Comparison of ENCODE assay signal across 28 cellular contexts in genomic region chr7:571096-572012, GRCh38.
"Had no signal": no experiment of that assay in that cellular context is flagged by ENCODE, and none has a peak within 500 bp of the region (broad histone marks: within the 10 kb centered on the region; RNA-seq: fewer than 3 reads in every experiment).

No MANE protein-coding gene starts in this region.

- ATAC-seq: esophagus mucosa; heart left ventricle; left lung; pancreas; stimulated activated memory B cell treated with anti-CD40 and anti-IgM and Interleukin-4, amounts not matched to agents 10 μg/mL and 1 μg/mL and 100 μg/mL, for 72 hours; upper lobe of right lung had no signal

- H3K4me3 Mint-ChIP-seq: activated naive CD8-positive, alpha-beta T cell; central memory CD8-positive, alpha-beta T cell; dendritic cell treated with granulocyte-macrophage colony-stimulating factor and Interleukin-4, amounts not matched to agents 40 ng/mL and 50 ng/mL, for 4 days; endodermal cell; immature natural killer cell; stimulated activated memory B cell treated with anti-CD40 and anti-IgM and Interleukin-4, amounts not matched to agents 10 μg/mL and 1 μg/mL and 100 μg/mL, for 72 hours had no signal

- H3K9me3 ChIP-seq: heart left ventricle, left lung, pancreas, prostate gland, suprapubic skin, tibial artery, upper lobe of right lung had no signal

- H3K27ac ChIP-seq: heart left ventricle, left lung, pancreas, prostate gland, suprapubic skin, tibial artery, upper lobe of right lung, VCaP had no signal

- H3K36me3 ChIP-seq: heart left ventricle, left lung, pancreas, prostate gland, tibial artery, upper lobe of right lung had no signal

- H3K4me1 ChIP-seq: left lung, pancreas, prostate gland, suprapubic skin, upper lobe of right lung had no signal

- H3K27me3 ChIP-seq: heart left ventricle, left lung, pancreas, suprapubic skin, tibial artery, upper lobe of right lung had no signal

- H3K27me3 Mint-ChIP-seq: activated naive CD8-positive, alpha-beta T cell; central memory CD8-positive, alpha-beta T cell; dendritic cell treated with granulocyte-macrophage colony-stimulating factor and Interleukin-4, amounts not matched to agents 40 ng/mL and 50 ng/mL, for 4 days; stimulated activated memory B cell treated with anti-CD40 and anti-IgM and Interleukin-4, amounts not matched to agents 10 μg/mL and 1 μg/mL and 100 μg/mL, for 72 hours had no signal

- H3K4me1 Mint-ChIP-seq: endodermal cell; immature natural killer cell; stimulated activated memory B cell treated with anti-CD40 and anti-IgM and Interleukin-4, amounts not matched to agents 10 μg/mL and 1 μg/mL and 100 μg/mL, for 72 hours had no signal

- H3K27ac Mint-ChIP-seq: activated naive CD8-positive, alpha-beta T cell; dendritic cell treated with granulocyte-macrophage colony-stimulating factor and Interleukin-4, amounts not matched to agents 40 ng/mL and 50 ng/mL, for 4 days; endodermal cell; immature natural killer cell; stimulated activated memory B cell treated with anti-CD40 and anti-IgM and Interleukin-4, amounts not matched to agents 10 μg/mL and 1 μg/mL and 100 μg/mL, for 72 hours had no signal

- DNase-seq: activated CD4-positive, alpha-beta T cell treated with anti-CD3 and anti-CD28 coated beads for 4 hours; activated CD4-positive, alpha-beta T cell treated with anti-CD3 and anti-CD28 coated beads, Interleukin-2, amount 50 U/mL, for 4 hours; activated effector memory CD4-positive, alpha-beta T cell treated with Interleukin-2 at 50 U/mL for 16 hours; activated naive CD4-positive, alpha-beta T cell treated with Interleukin-2 at 50 U/mL for 16 hours; anterior cingulate cortex; endodermal cell; foreskin fibroblast; hypothalamus; immature natural killer cell; mesendoderm; nucleus accumbens; stimulated activated CD4-positive, alpha-beta T cell treated with anti-CD3 and anti-CD28 coated beads, Interleukin-4, amount 100 ng/mL, for 4 hours; stimulated activated CD8-positive, alpha-beta memory T cell treated with anti-CD3 and anti-CD28 coated beads, Interleukin-4, amount 100 ng/mL, for 48 hours; T-helper 1 cell; tibial artery; upper lobe of right lung had no signal

- H3K36me3 Mint-ChIP-seq: immature natural killer cell had no signal

- H3K9me3 Mint-ChIP-seq: central memory CD8-positive, alpha-beta T cell; dendritic cell treated with granulocyte-macrophage colony-stimulating factor and Interleukin-4, amounts not matched to agents 40 ng/mL and 50 ng/mL, for 4 days; endodermal cell; immature natural killer cell; stimulated activated memory B cell treated with anti-CD40 and anti-IgM and Interleukin-4, amounts not matched to agents 10 μg/mL and 1 μg/mL and 100 μg/mL, for 72 hours had no signal

- H3K4me3 ChIP-seq: heart left ventricle, left lung, lung, pancreas, prostate gland, suprapubic skin, tibial artery, upper lobe of right lung had no signal
